ENCODE assay signal across 1 cellular context in genomic region chr1:39711359-39712340, GRCh38.
TF ChIP-seq lines count a peak whose summit lies in the region.

No MANE protein-coding gene starts in this region.

TF ChIP-seq in GM23338, 12 proteins besides CTCF, POLR2A, EP300 and RAD21:
- peak; percentile 57; the same call in 1 of the 2 replicates for TF ChIP-seq ETS1 (IDR thresholded peaks at IDR 0.05)
- peak; percentile 95 for TF ChIP-seq POLR2AphosphoS5 (IDR thresholded peaks at IDR 0.05; ENCODE audit: low read depth)
- no peak for TF ChIP-seq ZNF331 (CRISPR knock-in tag; IDR thresholded peaks at IDR 0.05; ENCODE audit: low read depth)
- TF ChIP-seq NANOG (IDR thresholded peaks at IDR 0.05; ENCODE audit: borderline replicate concordance) = peak; percentile 91
- TF ChIP-seq EZH2 (IDR thresholded peaks at IDR 0.05; ENCODE audit: low read depth, unreplicated experiment) = peak; percentile 42
